In the genomic region with DNA sequence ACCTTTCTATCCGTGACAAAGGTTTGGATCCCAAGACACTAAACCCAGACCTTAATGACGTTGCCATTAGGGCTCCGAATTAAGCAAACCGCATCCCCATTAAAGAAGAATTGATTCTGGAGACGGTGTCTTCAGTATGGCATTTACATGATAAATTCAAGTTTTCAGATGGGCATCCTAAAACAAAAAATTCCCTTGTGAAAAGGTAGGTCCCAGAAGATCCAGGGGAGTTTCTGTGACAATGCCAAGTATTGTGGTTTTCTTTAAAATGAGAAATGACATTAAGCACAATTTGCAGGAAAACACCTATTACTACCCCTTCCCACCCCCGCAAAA, we compare ENCODE assay signal across 1 cellular context.
TF ChIP-seq lines count a peak whose summit lies in the region.

No MANE protein-coding gene starts in this region.

TF ChIP-seq in GM12878, 131 proteins besides CTCF, POLR2A, EP300 and RAD21 (continued from another document):
- TF ChIP-seq BCLAF1 (IDR thresholded peaks at IDR 0.05) (no peak), POLR2AphosphoS2 (IDR thresholded peaks at IDR 0.05; ENCODE audit: low read depth, low read length) (no peak), MEF2B (IDR thresholded peaks at IDR 0.05; ENCODE audit: partially characterized antibody, poor library complexity, severe bottlenecking) (no peak), EZH2 (IDR thresholded peaks at IDR 0.05; ENCODE audit: borderline replicate concordance, control insufficient read depth, low read depth, low read length) (no peak), CHD1 (IDR thresholded peaks at IDR 0.05; ENCODE audit: low read depth, low read length) (no peak), FOXK2 (IDR thresholded peaks at IDR 0.05) (no peak), RAD51 (IDR thresholded peaks at IDR 0.05) (no peak), BHLHE40 (IDR thresholded peaks at IDR 0.05; ENCODE audit: borderline replicate concordance in 1 of 2, low read depth in 2 of 2, low read length in 1 of 2) (no peak), SMARCA5 (IDR thresholded peaks at IDR 0.05) (peak; percentile 10; the same call in 1 of the 2 replicates), STAT1 (conservative IDR thresholded peaks at IDR 0.05) (0 out of 2 replicates have a peak, but pooled peaks have one; percentile 10), ATF7 (IDR thresholded peaks at IDR 0.05; ENCODE audit: low read depth) (0 out of 2 replicates have a peak, but pooled peaks have one; percentile 2), CHD4 (IDR thresholded peaks at IDR 0.05) (no peak), ZNF217 (IDR thresholded peaks at IDR 0.05) (0 out of 2 replicates have a peak, but pooled peaks have one; percentile 62), SKIL (IDR thresholded peaks at IDR 0.05; ENCODE audit: low read depth, poor library complexity, severe bottlenecking) (peak; percentile 43), IKZF2 (IDR thresholded peaks at IDR 0.05) (peak in 1 of 2 experiments; percentile 0; a peak in 2 of 4 replicates)
- TF ChIP-seq, protein P1, sequence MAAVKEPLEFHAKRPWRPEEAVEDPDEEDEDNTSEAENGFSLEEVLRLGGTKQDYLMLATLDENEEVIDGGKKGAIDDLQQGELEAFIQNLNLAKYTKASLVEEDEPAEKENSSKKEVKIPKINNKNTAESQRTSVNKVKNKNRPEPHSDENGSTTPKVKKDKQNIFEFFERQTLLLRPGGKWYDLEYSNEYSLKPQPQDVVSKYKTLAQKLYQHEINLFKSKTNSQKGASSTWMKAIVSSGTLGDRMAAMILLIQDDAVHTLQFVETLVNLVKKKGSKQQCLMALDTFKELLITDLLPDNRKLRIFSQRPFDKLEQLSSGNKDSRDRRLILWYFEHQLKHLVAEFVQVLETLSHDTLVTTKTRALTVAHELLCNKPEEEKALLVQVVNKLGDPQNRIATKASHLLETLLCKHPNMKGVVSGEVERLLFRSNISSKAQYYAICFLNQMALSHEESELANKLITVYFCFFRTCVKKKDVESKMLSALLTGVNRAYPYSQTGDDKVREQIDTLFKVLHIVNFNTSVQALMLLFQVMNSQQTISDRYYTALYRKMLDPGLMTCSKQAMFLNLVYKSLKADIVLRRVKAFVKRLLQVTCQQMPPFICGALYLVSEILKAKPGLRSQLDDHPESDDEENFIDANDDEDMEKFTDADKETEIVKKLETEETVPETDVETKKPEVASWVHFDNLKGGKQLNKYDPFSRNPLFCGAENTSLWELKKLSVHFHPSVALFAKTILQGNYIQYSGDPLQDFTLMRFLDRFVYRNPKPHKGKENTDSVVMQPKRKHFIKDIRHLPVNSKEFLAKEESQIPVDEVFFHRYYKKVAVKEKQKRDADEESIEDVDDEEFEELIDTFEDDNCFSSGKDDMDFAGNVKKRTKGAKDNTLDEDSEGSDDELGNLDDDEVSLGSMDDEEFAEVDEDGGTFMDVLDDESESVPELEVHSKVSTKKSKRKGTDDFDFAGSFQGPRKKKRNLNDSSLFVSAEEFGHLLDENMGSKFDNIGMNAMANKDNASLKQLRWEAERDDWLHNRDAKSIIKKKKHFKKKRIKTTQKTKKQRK (IDR thresholded peaks at IDR 0.05; ENCODE audit: low read depth, low read length) = no peak
- TF ChIP-seq, protein P2, sequence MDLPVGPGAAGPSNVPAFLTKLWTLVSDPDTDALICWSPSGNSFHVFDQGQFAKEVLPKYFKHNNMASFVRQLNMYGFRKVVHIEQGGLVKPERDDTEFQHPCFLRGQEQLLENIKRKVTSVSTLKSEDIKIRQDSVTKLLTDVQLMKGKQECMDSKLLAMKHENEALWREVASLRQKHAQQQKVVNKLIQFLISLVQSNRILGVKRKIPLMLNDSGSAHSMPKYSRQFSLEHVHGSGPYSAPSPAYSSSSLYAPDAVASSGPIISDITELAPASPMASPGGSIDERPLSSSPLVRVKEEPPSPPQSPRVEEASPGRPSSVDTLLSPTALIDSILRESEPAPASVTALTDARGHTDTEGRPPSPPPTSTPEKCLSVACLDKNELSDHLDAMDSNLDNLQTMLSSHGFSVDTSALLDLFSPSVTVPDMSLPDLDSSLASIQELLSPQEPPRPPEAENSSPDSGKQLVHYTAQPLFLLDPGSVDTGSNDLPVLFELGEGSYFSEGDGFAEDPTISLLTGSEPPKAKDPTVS (IDR thresholded peaks at IDR 0.05; ENCODE audit: low read depth, low read length) = no peak
- TF ChIP-seq, protein P3, sequence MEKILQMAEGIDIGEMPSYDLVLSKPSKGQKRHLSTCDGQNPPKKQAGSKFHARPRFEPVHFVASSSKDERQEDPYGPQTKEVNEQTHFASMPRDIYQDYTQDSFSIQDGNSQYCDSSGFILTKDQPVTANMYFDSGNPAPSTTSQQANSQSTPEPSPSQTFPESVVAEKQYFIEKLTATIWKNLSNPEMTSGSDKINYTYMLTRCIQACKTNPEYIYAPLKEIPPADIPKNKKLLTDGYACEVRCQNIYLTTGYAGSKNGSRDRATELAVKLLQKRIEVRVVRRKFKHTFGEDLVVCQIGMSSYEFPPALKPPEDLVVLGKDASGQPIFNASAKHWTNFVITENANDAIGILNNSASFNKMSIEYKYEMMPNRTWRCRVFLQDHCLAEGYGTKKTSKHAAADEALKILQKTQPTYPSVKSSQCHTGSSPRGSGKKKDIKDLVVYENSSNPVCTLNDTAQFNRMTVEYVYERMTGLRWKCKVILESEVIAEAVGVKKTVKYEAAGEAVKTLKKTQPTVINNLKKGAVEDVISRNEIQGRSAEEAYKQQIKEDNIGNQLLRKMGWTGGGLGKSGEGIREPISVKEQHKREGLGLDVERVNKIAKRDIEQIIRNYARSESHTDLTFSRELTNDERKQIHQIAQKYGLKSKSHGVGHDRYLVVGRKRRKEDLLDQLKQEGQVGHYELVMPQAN (conservative IDR thresholded peaks at IDR 0.05) = no peak
